ENCODE assay signal across 1 cellular context in genomic region chr3:123225557-123225956, GRCh38.
TF ChIP-seq lines count a peak whose summit lies in the region.

No MANE protein-coding gene starts in this region.

TF ChIP-seq in HepG2, 621 proteins besides CTCF, POLR2A, EP300 and RAD21 (continued from another document):
- TF ChIP-seq, protein P1, sequence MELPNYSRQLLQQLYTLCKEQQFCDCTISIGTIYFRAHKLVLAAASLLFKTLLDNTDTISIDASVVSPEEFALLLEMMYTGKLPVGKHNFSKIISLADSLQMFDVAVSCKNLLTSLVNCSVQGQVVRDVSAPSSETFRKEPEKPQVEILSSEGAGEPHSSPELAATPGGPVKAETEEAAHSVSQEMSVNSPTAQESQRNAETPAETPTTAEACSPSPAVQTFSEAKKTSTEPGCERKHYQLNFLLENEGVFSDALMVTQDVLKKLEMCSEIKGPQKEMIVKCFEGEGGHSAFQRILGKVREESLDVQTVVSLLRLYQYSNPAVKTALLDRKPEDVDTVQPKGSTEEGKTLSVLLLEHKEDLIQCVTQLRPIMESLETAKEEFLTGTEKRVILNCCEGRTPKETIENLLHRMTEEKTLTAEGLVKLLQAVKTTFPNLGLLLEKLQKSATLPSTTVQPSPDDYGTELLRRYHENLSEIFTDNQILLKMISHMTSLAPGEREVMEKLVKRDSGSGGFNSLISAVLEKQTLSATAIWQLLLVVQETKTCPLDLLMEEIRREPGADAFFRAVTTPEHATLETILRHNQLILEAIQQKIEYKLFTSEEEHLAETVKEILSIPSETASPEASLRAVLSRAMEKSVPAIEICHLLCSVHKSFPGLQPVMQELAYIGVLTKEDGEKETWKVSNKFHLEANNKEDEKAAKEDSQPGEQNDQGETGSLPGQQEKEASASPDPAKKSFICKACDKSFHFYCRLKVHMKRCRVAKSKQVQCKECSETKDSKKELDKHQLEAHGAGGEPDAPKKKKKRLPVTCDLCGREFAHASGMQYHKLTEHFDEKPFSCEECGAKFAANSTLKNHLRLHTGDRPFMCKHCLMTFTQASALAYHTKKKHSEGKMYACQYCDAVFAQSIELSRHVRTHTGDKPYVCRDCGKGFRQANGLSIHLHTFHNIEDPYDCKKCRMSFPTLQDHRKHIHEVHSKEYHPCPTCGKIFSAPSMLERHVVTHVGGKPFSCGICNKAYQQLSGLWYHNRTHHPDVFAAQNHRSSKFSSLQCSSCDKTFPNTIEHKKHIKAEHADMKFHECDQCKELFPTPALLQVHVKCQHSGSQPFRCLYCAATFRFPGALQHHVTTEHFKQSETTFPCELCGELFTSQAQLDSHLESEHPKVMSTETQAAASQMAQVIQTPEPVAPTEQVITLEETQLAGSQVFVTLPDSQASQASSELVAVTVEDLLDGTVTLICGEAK (IDR thresholded peaks at IDR 0.05), result no peak
- TF ChIP-seq, protein P1 (CRISPR knock-in tag; IDR thresholded peaks at IDR 0.05), result no peak
- TF ChIP-seq ARID5B (CRISPR knock-in tag; IDR thresholded peaks at IDR 0.05) (no peak), RFXAP (CRISPR knock-in tag; IDR thresholded peaks at IDR 0.05; ENCODE audit: borderline replicate concordance) (no peak), SIN3B (IDR thresholded peaks at IDR 0.05; ENCODE audit: low read length) (no peak)
